ENCODE assay signal across 1 cellular context in the genomic region with DNA sequence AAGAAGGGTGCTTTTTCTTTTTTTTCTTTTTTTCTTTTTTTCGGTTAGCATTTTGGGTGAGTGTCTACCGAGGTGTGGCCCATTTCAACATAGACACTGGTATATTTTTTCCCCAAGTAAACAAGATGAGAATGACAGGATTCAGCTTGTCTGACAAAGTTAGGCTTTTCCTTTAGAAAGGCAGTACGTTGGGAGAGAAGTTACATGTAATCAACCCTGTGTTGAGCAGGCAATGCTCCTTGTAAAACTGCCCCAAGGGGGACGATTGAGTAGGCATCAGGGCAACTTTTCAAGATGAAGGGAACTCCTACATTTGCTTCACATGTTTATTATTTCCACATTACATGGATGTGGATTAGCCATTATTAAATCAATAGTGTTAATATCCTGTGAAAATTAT.
A peak's percentile ranks its signal among the peaks of the same experiment; 100 is the strongest.
TF ChIP-seq lines count a peak whose summit lies in the region.

No MANE protein-coding gene starts in this region.

TF ChIP-seq in IMR-90, 13 proteins besides CTCF, POLR2A, EP300 and RAD21:
- TF ChIP-seq, protein P1, sequence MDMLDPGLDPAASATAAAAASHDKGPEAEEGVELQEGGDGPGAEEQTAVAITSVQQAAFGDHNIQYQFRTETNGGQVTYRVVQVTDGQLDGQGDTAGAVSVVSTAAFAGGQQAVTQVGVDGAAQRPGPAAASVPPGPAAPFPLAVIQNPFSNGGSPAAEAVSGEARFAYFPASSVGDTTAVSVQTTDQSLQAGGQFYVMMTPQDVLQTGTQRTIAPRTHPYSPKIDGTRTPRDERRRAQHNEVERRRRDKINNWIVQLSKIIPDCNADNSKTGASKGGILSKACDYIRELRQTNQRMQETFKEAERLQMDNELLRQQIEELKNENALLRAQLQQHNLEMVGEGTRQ (IDR thresholded peaks at IDR 0.05; ENCODE audit: low read depth, low read length), result no peak
- TF ChIP-seq BHLHE40 (IDR thresholded peaks at IDR 0.05; ENCODE audit: low read depth, low read length), result no peak
- TF ChIP-seq MAFK (IDR thresholded peaks at IDR 0.05; ENCODE audit: low read depth, low read length), result no peak
- TF ChIP-seq CHD1 (IDR thresholded peaks at IDR 0.05; ENCODE audit: low read depth, low read length), result peak; percentile 71; the same call in 1 of the 2 replicates
- no peak for TF ChIP-seq MXI1 (IDR thresholded peaks at IDR 0.05; ENCODE audit: borderline replicate concordance, low read depth, low read length)
